10 cellular contexts compared by ENCODE assay signal in genomic region chr10:52256832-52257691, GRCh38. TPM values are rescaled to one million over a fixed set of nuclear protein-coding genes. Genes with fewer than 3 reads are reported as not detected.
DNase-seq lines count a peak whose midpoint lies in the region; ATAC-seq and TF ChIP-seq lines count a peak whose summit lies in the region.
"Had no signal": no experiment of that assay in that cellular context is flagged by ENCODE, and none has a peak within 500 bp of the region (broad histone marks: within the 10 kb centered on the region; RNA-seq: fewer than 3 reads in every experiment).

No MANE protein-coding gene starts in this region.

- no peaks in the 10 kb centered on the region for H3K9me3 Mint-ChIP-seq in endothelial cell (ENCODE audit: unreplicated experiment)
- H3K9me3 Mint-ChIP-seq in CD4-positive, alpha-beta memory T cell = no peaks in the 10 kb centered on the region

- H3K4me1 Mint-ChIP-seq in endothelial cell (ENCODE audit: unreplicated experiment) = no peaks in the 10 kb centered on the region
- H3K4me1 Mint-ChIP-seq in CD4-positive, alpha-beta memory T cell = no peaks in the 10 kb centered on the region

- no peak for TF ChIP-seq CTCF in fibroblast of the aortic adventitia (IDR thresholded peaks at IDR 0.05; ENCODE audit: insufficient read depth, low read length)
- TF ChIP-seq CTCF in endothelial cell (IDR thresholded peaks at IDR 0.05; ENCODE audit: unreplicated experiment) = no peak

- H3K9me3 ChIP-seq in CD4-positive, alpha-beta memory T cell (ENCODE audit: control insufficient read depth in 1 of 2, low read length in 2 of 2) = no peaks in the 10 kb centered on the region

- peak; percentile 41 for DNase-seq in fibroblast of the aortic adventitia (ENCODE audit: low read depth)
- DNase-seq in iPS-NIHi7 (ENCODE audit: extremely low spot score) = no peak
- DNase-seq in endothelial cell (ENCODE audit: low spot score) = no peak
- DNase-seq in CD4-positive, alpha-beta memory T cell = no peak
- DNase-seq: DMS 273 treated with DMSO at 0.1 percent for 48 hours had no signal

- no peaks in the 10 kb centered on the region for H3K27me3 ChIP-seq in CD4-positive, alpha-beta memory T cell (ENCODE audit: insufficient read depth, low read length)
- H3K27me3 ChIP-seq: cardiac muscle cell had no signal

- POLR2A ChIA-PET in CD4-positive, alpha-beta memory T cell (lab: Charles Lee; ENCODE audit: partially characterized antibody) = interaction anchor here (0.8 kb wide), 1 partner anchor 1108 kb away, joined by 3 read pairs; no protein-coding TSS in a partner anchor

- no peak overlapping the region for H3K27ac Mint-ChIP-seq in endothelial cell (ENCODE audit: unreplicated experiment)
- H3K27ac Mint-ChIP-seq in CD4-positive, alpha-beta memory T cell = no peak overlapping the region

- TF ChIP-seq POLR2A in GM18505 (IDR thresholded peaks at IDR 0.05; ENCODE audit: borderline replicate concordance, extremely low read depth, insufficient read depth, insufficient read length) = no peak

- no peaks in the 10 kb centered on the region for H3K4me1 ChIP-seq in CD4-positive, alpha-beta memory T cell (ENCODE audit: insufficient read depth, low read length)

- CTCF ChIA-PET in CD4-positive, alpha-beta memory T cell (lab: Charles Lee; ENCODE audit: partially characterized antibody) = no interaction called here

- no peaks in the 10 kb centered on the region for H3K27me3 Mint-ChIP-seq in endothelial cell (ENCODE audit: unreplicated experiment)
- H3K27me3 Mint-ChIP-seq in CD4-positive, alpha-beta memory T cell = no peaks in the 10 kb centered on the region

- intact Hi-C loops in CD4-positive, alpha-beta memory T cell (cut with micrococcal nuclease) = no loop called here

- ATAC-seq in GM18505 (IDR thresholded peaks at IDR 0.05; ENCODE audit: unreplicated experiment) (peak; percentile 99), GM21717 (IDR thresholded peaks at IDR 0.05; ENCODE audit: unreplicated experiment) (peak; percentile 99), HG03460 (IDR thresholded peaks at IDR 0.05; ENCODE audit: unreplicated experiment) (peak; percentile 99), GM18517 (IDR thresholded peaks at IDR 0.05; ENCODE audit: unreplicated experiment) (no peak)

- no peak overlapping the region for H3K4me3 Mint-ChIP-seq in endothelial cell (ENCODE audit: unreplicated experiment)
- no peak overlapping the region for H3K4me3 Mint-ChIP-seq in CD4-positive, alpha-beta memory T cell

- H3K36me3 ChIP-seq in CD4-positive, alpha-beta memory T cell (ENCODE audit: insufficient read depth, low read length) = no peaks in the 10 kb centered on the region
- H3K36me3 ChIP-seq: cardiac muscle cell had no signal

- no peak overlapping the region for H3K4me3 ChIP-seq in fibroblast of the aortic adventitia (ENCODE audit: low read depth, low read length)
- no peak overlapping the region for H3K4me3 ChIP-seq in CD4-positive, alpha-beta memory T cell (ENCODE audit: low read length in 2 of 2)
- H3K4me3 ChIP-seq: cardiac muscle cell had no signal

- no peaks in the 10 kb centered on the region for H3K36me3 Mint-ChIP-seq in endothelial cell (ENCODE audit: low read depth, unreplicated experiment)
- H3K36me3 Mint-ChIP-seq in CD4-positive, alpha-beta memory T cell = no peaks in the 10 kb centered on the region

- H3K27ac ChIP-seq in CD4-positive, alpha-beta memory T cell (ENCODE audit: low read depth, low read length) = no peak overlapping the region
- H3K27ac ChIP-seq: cardiac muscle cell had no signal

RNA-seq across cellular contexts. Expression of gene DKK1, which starts 57.0 kb away (rescaled TPM):
- 51.7 and 123 TPM in 2 replicates for total RNA-seq in fibroblast of the aortic adventitia (ENCODE audit: low replicate concordance)
- total RNA-seq in endothelial cell (ENCODE audit: unreplicated experiment) = 6.8 TPM
- not detected for total RNA-seq in CD4-positive, alpha-beta memory T cell
- not detected for polyA plus RNA-seq in CD4-positive, alpha-beta memory T cell
